Comparison of ENCODE assay signal across 1 cellular context in genomic region chr17:15576848-15577247, GRCh38. TPM values are rescaled to one million over a fixed set of nuclear protein-coding genes. Genes with fewer than 3 reads are reported as not detected.
"Had no signal": no experiment of that assay in that cellular context is flagged by ENCODE, and none has a peak within 500 bp of the region (broad histone marks: within the 10 kb centered on the region; RNA-seq: fewer than 3 reads in every experiment).

No MANE protein-coding gene starts in this region.

RNA-seq across cellular contexts. Expression of gene FBXW10B, which starts 42.7 kb away (rescaled TPM):
- polyA plus RNA-seq: immature natural killer cell had no signal
